ENCODE assay signal across 1 cellular context in the genomic region with DNA sequence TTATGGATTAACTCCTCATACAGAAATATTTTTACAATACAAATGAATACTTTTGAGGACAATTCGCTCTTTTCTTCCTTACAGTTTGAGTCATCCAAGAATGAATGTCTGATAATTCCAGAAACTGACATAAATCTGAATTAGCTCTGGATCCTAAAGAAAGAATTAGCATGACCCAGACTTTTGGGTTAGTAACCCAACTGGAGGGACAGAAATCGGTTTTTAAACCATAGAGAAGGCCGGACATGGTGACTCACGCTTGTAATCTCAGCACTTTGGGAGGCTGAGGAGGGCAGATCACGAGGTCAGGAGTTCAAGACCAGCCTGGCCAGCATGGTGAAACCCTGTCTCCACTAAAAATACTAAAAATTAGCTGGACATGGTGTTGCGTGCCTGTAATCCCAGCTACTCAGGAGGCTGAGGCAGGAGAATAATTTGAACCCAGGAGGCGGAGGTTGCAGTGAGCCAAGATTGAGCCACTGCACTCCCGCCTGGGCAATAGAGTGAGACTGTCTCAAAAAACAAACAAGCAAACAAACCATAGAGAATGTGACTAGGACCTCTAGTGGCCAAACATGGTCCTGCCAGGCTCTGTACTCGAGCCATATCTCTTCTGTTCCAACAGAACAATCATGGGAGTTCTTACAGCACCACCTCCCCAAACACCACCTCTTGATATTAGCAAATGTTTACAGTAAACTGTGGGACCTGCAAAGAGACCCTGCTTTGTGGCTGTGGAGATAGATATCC.
TF ChIP-seq lines count a peak whose summit lies in the region.

No MANE protein-coding gene starts in this region.

TF ChIP-seq in HepG2, 621 proteins besides CTCF, POLR2A, EP300 and RAD21 (continued from another document and continues in another):
- TF ChIP-seq GTF3A (CRISPR knock-in tag; conservative IDR thresholded peaks at IDR 0.05) (no peak), ONECUT2 (CRISPR knock-in tag; IDR thresholded peaks at IDR 0.05) (no peak), ZNF558 (CRISPR knock-in tag; IDR thresholded peaks at IDR 0.05; ENCODE audit: borderline replicate concordance) (no peak), CCAR2 (optimal IDR thresholded peaks at IDR 0.05; ENCODE audit: low read depth, low read length) (no peak), ETV6 (CRISPR knock-in tag; conservative IDR thresholded peaks at IDR 0.05) (no peak), ZNF160 (CRISPR knock-in tag; IDR thresholded peaks at IDR 0.05) (no peak), ZMYM4 (CRISPR knock-in tag; IDR thresholded peaks at IDR 0.05) (peak; percentile 79), SMC3 (IDR thresholded peaks at IDR 0.05; ENCODE audit: low read length) (peak; percentile 86), TP53 (CRISPR knock-in tag; conservative IDR thresholded peaks at IDR 0.05) (no peak), ZNF775 (CRISPR knock-in tag; IDR thresholded peaks at IDR 0.05; ENCODE audit: borderline replicate concordance) (no peak), SRSF4 (IDR thresholded peaks at IDR 0.05; ENCODE audit: low read depth, low read length, poor library complexity, severe bottlenecking) (no peak), SMAD3 (CRISPR knock-in tag; IDR thresholded peaks at IDR 0.05) (no peak), STAG1 (CRISPR knock-in tag; IDR thresholded peaks at IDR 0.05) (peak; percentile 77), KDM4B (CRISPR knock-in tag; IDR thresholded peaks at IDR 0.05) (no peak), ZNF441 (CRISPR knock-in tag; IDR thresholded peaks at IDR 0.05; ENCODE audit: borderline replicate concordance) (no peak), ZNF614 (CRISPR knock-in tag; IDR thresholded peaks at IDR 0.05; ENCODE audit: borderline replicate concordance) (no peak), ELF1 (CRISPR knock-in tag; IDR thresholded peaks at IDR 0.05) (no peak), KDM6A (CRISPR knock-in tag; IDR thresholded peaks at IDR 0.05; ENCODE audit: low read depth) (no peak), SP1 (IDR thresholded peaks at IDR 0.05) (no peak), SP1 (CRISPR knock-in tag; IDR thresholded peaks at IDR 0.05) (no peak), ZNF619 (CRISPR knock-in tag; IDR thresholded peaks at IDR 0.05) (no peak), ZMAT3 (CRISPR knock-in tag; conservative IDR thresholded peaks at IDR 0.05) (no peak), HDAC1 (CRISPR knock-in tag; IDR thresholded peaks at IDR 0.05) (no peak), CHD2 (IDR thresholded peaks at IDR 0.05; ENCODE audit: low read depth, low read length) (no peak), ZMYM2 (CRISPR knock-in tag; IDR thresholded peaks at IDR 0.05) (peak; percentile 59), NPAS2 (CRISPR knock-in tag; IDR thresholded peaks at IDR 0.05; ENCODE audit: borderline replicate concordance) (no peak), NONO (IDR thresholded peaks at IDR 0.05) (no peak), NONO (CRISPR knock-in tag; conservative IDR thresholded peaks at IDR 0.05) (no peak), ZNF788 (CRISPR knock-in tag; IDR thresholded peaks at IDR 0.05; ENCODE audit: borderline replicate concordance) (0 out of 2 replicates have a peak, but pooled peaks have one; percentile 37), ZNF12 (CRISPR knock-in tag; IDR thresholded peaks at IDR 0.05) (0 out of 2 replicates have a peak, but pooled peaks have one; percentile 19), ERF (CRISPR knock-in tag; IDR thresholded peaks at IDR 0.05) (no peak), HOXA3 (CRISPR knock-in tag; IDR thresholded peaks at IDR 0.05) (0 out of 2 replicates have a peak, but pooled peaks have one; percentile 17)
- TF ChIP-seq, protein P1, sequence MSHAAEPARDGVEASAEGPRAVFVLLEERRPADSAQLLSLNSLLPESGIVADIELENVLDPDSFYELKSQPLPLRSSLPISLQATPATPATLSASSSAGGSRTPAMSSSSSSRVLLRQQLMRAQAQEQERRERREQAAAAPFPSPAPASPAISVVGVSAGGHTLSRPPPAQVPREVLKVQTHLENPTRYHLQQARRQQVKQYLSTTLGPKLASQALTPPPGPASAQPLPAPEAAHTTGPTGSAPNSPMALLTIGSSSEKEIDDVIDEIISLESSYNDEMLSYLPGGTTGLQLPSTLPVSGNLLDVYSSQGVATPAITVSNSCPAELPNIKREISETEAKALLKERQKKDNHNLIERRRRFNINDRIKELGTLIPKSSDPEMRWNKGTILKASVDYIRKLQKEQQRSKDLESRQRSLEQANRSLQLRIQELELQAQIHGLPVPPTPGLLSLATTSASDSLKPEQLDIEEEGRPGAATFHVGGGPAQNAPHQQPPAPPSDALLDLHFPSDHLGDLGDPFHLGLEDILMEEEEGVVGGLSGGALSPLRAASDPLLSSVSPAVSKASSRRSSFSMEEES (CRISPR knock-in tag; IDR thresholded peaks at IDR 0.05), result no peak
- TF ChIP-seq, protein P2, sequence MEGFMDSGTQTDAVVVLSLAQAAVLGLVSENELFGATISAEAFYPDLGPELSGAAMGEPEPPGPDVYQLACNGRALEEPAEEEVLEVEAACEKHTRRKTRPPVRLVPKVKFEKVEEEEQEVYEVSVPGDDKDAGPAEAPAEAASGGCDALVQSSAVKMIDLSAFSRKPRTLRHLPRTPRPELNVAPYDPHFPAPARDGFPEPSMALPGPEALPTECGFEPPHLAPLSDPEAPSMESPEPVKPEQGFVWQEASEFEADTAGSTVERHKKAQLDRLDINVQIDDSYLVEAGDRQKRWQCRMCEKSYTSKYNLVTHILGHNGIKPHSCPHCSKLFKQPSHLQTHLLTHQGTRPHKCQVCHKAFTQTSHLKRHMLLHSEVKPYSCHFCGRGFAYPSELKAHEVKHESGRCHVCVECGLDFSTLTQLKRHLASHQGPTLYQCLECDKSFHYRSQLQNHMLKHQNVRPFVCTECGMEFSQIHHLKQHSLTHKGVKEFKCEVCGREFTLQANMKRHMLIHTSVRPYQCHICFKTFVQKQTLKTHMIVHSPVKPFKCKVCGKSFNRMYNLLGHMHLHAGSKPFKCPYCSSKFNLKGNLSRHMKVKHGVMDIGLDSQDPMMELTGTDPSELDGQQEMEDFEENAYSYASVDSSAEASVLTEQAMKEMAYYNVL (CRISPR knock-in tag; IDR thresholded peaks at IDR 0.05; ENCODE audit: borderline replicate concordance), result no peak
- TF ChIP-seq, protein P3, sequence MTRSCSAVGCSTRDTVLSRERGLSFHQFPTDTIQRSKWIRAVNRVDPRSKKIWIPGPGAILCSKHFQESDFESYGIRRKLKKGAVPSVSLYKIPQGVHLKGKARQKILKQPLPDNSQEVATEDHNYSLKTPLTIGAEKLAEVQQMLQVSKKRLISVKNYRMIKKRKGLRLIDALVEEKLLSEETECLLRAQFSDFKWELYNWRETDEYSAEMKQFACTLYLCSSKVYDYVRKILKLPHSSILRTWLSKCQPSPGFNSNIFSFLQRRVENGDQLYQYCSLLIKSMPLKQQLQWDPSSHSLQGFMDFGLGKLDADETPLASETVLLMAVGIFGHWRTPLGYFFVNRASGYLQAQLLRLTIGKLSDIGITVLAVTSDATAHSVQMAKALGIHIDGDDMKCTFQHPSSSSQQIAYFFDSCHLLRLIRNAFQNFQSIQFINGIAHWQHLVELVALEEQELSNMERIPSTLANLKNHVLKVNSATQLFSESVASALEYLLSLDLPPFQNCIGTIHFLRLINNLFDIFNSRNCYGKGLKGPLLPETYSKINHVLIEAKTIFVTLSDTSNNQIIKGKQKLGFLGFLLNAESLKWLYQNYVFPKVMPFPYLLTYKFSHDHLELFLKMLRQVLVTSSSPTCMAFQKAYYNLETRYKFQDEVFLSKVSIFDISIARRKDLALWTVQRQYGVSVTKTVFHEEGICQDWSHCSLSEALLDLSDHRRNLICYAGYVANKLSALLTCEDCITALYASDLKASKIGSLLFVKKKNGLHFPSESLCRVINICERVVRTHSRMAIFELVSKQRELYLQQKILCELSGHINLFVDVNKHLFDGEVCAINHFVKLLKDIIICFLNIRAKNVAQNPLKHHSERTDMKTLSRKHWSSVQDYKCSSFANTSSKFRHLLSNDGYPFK (CRISPR knock-in tag; IDR thresholded peaks at IDR 0.05; ENCODE audit: borderline replicate concordance), result no peak
- TF ChIP-seq, protein P4, sequence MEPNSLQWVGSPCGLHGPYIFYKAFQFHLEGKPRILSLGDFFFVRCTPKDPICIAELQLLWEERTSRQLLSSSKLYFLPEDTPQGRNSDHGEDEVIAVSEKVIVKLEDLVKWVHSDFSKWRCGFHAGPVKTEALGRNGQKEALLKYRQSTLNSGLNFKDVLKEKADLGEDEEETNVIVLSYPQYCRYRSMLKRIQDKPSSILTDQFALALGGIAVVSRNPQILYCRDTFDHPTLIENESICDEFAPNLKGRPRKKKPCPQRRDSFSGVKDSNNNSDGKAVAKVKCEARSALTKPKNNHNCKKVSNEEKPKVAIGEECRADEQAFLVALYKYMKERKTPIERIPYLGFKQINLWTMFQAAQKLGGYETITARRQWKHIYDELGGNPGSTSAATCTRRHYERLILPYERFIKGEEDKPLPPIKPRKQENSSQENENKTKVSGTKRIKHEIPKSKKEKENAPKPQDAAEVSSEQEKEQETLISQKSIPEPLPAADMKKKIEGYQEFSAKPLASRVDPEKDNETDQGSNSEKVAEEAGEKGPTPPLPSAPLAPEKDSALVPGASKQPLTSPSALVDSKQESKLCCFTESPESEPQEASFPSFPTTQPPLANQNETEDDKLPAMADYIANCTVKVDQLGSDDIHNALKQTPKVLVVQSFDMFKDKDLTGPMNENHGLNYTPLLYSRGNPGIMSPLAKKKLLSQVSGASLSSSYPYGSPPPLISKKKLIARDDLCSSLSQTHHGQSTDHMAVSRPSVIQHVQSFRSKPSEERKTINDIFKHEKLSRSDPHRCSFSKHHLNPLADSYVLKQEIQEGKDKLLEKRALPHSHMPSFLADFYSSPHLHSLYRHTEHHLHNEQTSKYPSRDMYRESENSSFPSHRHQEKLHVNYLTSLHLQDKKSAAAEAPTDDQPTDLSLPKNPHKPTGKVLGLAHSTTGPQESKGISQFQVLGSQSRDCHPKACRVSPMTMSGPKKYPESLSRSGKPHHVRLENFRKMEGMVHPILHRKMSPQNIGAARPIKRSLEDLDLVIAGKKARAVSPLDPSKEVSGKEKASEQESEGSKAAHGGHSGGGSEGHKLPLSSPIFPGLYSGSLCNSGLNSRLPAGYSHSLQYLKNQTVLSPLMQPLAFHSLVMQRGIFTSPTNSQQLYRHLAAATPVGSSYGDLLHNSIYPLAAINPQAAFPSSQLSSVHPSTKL (CRISPR knock-in tag; IDR thresholded peaks at IDR 0.05), result peak; percentile 26
- TF ChIP-seq, protein P5, sequence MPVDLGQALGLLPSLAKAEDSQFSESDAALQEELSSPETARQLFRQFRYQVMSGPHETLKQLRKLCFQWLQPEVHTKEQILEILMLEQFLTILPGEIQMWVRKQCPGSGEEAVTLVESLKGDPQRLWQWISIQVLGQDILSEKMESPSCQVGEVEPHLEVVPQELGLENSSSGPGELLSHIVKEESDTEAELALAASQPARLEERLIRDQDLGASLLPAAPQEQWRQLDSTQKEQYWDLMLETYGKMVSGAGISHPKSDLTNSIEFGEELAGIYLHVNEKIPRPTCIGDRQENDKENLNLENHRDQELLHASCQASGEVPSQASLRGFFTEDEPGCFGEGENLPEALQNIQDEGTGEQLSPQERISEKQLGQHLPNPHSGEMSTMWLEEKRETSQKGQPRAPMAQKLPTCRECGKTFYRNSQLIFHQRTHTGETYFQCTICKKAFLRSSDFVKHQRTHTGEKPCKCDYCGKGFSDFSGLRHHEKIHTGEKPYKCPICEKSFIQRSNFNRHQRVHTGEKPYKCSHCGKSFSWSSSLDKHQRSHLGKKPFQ (CRISPR knock-in tag; IDR thresholded peaks at IDR 0.05; ENCODE audit: insufficient replicate concordance), result no peak
- TF ChIP-seq, protein P6, sequence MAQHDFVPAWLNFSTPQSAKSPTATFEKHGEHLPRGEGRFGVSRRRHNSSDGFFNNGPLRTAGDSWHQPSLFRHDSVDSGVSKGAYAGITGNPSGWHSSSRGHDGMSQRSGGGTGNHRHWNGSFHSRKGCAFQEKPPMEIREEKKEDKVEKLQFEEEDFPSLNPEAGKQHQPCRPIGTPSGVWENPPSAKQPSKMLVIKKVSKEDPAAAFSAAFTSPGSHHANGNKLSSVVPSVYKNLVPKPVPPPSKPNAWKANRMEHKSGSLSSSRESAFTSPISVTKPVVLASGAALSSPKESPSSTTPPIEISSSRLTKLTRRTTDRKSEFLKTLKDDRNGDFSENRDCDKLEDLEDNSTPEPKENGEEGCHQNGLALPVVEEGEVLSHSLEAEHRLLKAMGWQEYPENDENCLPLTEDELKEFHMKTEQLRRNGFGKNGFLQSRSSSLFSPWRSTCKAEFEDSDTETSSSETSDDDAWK (CRISPR knock-in tag; IDR thresholded peaks at IDR 0.05), result no peak
- TF ChIP-seq, protein P7, sequence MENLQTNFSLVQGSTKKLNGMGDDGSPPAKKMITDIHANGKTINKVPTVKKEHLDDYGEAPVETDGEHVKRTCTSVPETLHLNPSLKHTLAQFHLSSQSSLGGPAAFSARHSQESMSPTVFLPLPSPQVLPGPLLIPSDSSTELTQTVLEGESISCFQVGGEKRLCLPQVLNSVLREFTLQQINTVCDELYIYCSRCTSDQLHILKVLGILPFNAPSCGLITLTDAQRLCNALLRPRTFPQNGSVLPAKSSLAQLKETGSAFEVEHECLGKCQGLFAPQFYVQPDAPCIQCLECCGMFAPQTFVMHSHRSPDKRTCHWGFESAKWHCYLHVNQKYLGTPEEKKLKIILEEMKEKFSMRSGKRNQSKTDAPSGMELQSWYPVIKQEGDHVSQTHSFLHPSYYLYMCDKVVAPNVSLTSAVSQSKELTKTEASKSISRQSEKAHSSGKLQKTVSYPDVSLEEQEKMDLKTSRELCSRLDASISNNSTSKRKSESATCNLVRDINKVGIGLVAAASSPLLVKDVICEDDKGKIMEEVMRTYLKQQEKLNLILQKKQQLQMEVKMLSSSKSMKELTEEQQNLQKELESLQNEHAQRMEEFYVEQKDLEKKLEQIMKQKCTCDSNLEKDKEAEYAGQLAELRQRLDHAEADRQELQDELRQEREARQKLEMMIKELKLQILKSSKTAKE (CRISPR knock-in tag; IDR thresholded peaks at IDR 0.05; ENCODE audit: borderline replicate concordance), result no peak
- TF ChIP-seq, protein P8, sequence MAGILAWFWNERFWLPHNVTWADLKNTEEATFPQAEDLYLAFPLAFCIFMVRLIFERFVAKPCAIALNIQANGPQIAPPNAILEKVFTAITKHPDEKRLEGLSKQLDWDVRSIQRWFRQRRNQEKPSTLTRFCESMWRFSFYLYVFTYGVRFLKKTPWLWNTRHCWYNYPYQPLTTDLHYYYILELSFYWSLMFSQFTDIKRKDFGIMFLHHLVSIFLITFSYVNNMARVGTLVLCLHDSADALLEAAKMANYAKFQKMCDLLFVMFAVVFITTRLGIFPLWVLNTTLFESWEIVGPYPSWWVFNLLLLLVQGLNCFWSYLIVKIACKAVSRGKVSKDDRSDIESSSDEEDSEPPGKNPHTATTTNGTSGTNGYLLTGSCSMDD (CRISPR knock-in tag; IDR thresholded peaks at IDR 0.05), result no peak
- TF ChIP-seq, protein P9, sequence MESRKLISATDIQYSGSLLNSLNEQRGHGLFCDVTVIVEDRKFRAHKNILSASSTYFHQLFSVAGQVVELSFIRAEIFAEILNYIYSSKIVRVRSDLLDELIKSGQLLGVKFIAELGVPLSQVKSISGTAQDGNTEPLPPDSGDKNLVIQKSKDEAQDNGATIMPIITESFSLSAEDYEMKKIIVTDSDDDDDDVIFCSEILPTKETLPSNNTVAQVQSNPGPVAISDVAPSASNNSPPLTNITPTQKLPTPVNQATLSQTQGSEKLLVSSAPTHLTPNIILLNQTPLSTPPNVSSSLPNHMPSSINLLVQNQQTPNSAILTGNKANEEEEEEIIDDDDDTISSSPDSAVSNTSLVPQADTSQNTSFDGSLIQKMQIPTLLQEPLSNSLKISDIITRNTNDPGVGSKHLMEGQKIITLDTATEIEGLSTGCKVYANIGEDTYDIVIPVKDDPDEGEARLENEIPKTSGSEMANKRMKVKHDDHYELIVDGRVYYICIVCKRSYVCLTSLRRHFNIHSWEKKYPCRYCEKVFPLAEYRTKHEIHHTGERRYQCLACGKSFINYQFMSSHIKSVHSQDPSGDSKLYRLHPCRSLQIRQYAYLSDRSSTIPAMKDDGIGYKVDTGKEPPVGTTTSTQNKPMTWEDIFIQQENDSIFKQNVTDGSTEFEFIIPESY (CRISPR knock-in tag; IDR thresholded peaks at IDR 0.05), result peak; percentile 72; the same call in 1 of the 2 replicates
